Comparison of ENCODE assay signal across 14 cellular contexts in the genomic region with DNA sequence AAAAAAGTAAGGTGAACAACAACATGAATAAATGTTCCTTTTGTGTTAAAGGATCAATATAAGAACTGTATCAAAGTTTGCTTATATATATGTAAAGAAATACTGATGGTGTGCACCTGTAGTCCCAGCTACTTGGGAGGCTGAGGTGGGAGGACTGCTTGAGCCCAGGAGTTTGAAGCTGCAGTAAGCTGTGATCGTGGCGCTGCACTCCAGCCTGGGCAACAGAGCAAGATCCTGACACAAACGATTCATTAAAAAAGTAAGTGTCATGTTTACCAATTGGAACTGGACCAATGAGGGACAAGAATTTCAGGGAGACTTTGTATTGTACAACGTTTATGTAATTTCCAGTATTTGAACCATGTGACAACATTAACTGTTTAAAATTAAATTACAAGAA. TPM values are rescaled to one million over a fixed set of nuclear protein-coding genes. Genes with fewer than 3 reads are reported as not detected.
DNase-seq lines count a peak whose midpoint lies in the region; ATAC-seq and TF ChIP-seq lines count a peak whose summit lies in the region.
"Had no signal": no experiment of that assay in that cellular context is flagged by ENCODE, and none has a peak within 500 bp of the region (broad histone marks: within the 10 kb centered on the region; RNA-seq: fewer than 3 reads in every experiment).

No MANE protein-coding gene starts in this region.

- TF ChIP-seq CTCF in left ventricle myocardium inferior (IDR thresholded peaks at IDR 0.05; ENCODE audit: borderline replicate concordance) (no peak), upper lobe of right lung (IDR thresholded peaks at IDR 0.05) (no peak)

- DNase-seq in left ventricle myocardium inferior (no peak), left ventricle myocardium superior (no peak), immature natural killer cell (no peak), upper lobe of right lung (no peak), pons (ENCODE audit: low spot score) (no peak), germinal center (ENCODE audit: low spot score) (no peak)
- DNase-seq in activated CD4-positive, alpha-beta memory T cell treated with anti-CD3 and anti-CD28 coated beads for 36 hours, result no peak
- DNase-seq: glutamatergic neuron, H7, mesenchymal stem cell, SW 1271 had no signal

- H3K27ac ChIP-seq in left ventricle myocardium inferior (replicated peaks), result peak overlapping the region; percentile 96
- peak overlapping the region; percentile 93 for H3K27ac ChIP-seq in upper lobe of right lung
- H3K27ac ChIP-seq: epithelial cell of prostate had no signal

- H3K4me3 ChIP-seq in left ventricle myocardium inferior, result no peak overlapping the region
- H3K4me3 ChIP-seq in upper lobe of right lung, result no peak overlapping the region
- H3K4me3 ChIP-seq: right atrium auricular region had no signal

- H3K27me3 ChIP-seq in left ventricle myocardium inferior (ENCODE audit: low read depth), result no peaks in the 10 kb centered on the region
- no peaks in the 10 kb centered on the region for H3K27me3 ChIP-seq in upper lobe of right lung
- H3K27me3 ChIP-seq: right atrium auricular region had no signal

- H3K4me1 ChIP-seq in left ventricle myocardium inferior (peaks cover 46% of the 10 kb centered on the region), upper lobe of right lung (peaks cover 46% of the 10 kb centered on the region)

- H3K36me3 ChIP-seq in left ventricle myocardium inferior (no peaks in the 10 kb centered on the region), upper lobe of right lung (no peaks in the 10 kb centered on the region)
- H3K36me3 ChIP-seq: right atrium auricular region had no signal

- H3K9me3 ChIP-seq in left ventricle myocardium inferior (replicated peaks) (no peaks in the 10 kb centered on the region), upper lobe of right lung (no peaks in the 10 kb centered on the region)
- H3K9me3 ChIP-seq: right atrium auricular region had no signal

- ATAC-seq in left ventricle myocardium superior (no peak), upper lobe of right lung (no peak), GM21447 (IDR thresholded peaks at IDR 0.05; ENCODE audit: unreplicated experiment) (no peak)

- no peaks in the 10 kb centered on the region for H3K9me3 Mint-ChIP-seq in activated CD4-positive, alpha-beta memory T cell treated with anti-CD3 and anti-CD28 coated beads for 36 hours
- no peaks in the 10 kb centered on the region for H3K9me3 Mint-ChIP-seq in immature natural killer cell

- CTCF ChIA-PET in activated CD4-positive, alpha-beta memory T cell treated with anti-CD3 and anti-CD28 coated beads for 36 hours (lab: Charles Lee), result no interaction called here

- peaks cover 42% of the 10 kb centered on the region for H3K4me1 Mint-ChIP-seq in activated CD4-positive, alpha-beta memory T cell treated with anti-CD3 and anti-CD28 coated beads for 36 hours (ENCODE audit: low read depth)
- H3K4me1 Mint-ChIP-seq in immature natural killer cell, result peaks cover 52 to 56% of the 10 kb centered on the region in 2 donors

- H3K36me3 Mint-ChIP-seq in activated CD4-positive, alpha-beta memory T cell treated with anti-CD3 and anti-CD28 coated beads for 36 hours, result peaks cover 4% of the 10 kb centered on the region
- H3K36me3 Mint-ChIP-seq in immature natural killer cell, result no peaks in the 10 kb centered on the region

- peak overlapping the region; percentile 62 for H3K27ac Mint-ChIP-seq in activated CD4-positive, alpha-beta memory T cell treated with anti-CD3 and anti-CD28 coated beads for 36 hours
- H3K27ac Mint-ChIP-seq in immature natural killer cell, result peak overlapping the region; percentile 99 to 100 (median 100)

- intact Hi-C loops in left ventricle myocardium inferior (cut with micrococcal nuclease), result no loop called here
- intact Hi-C loops in left ventricle myocardium superior (cut with micrococcal nuclease), result no loop called here
- intact Hi-C loops in activated CD4-positive, alpha-beta memory T cell treated with anti-CD3 and anti-CD28 coated beads for 36 hours (cut with micrococcal nuclease), result no loop called here
- intact Hi-C loops in upper lobe of right lung (cut with DNase I), result no loop called here

- no peaks in the 10 kb centered on the region for H3K27me3 Mint-ChIP-seq in activated CD4-positive, alpha-beta memory T cell treated with anti-CD3 and anti-CD28 coated beads for 36 hours
- peaks cover 11 to 16% (median 14%) of the 10 kb centered on the region in 3 donors for H3K27me3 Mint-ChIP-seq in immature natural killer cell (ENCODE audit: low read depth in 3 of 3)

- POLR2A ChIA-PET in activated CD4-positive, alpha-beta memory T cell treated with anti-CD3 and anti-CD28 coated beads for 36 hours (lab: Charles Lee), result no interaction called here

- H3K4me3 Mint-ChIP-seq in activated CD4-positive, alpha-beta memory T cell treated with anti-CD3 and anti-CD28 coated beads for 36 hours, result no peak overlapping the region
- peak overlapping the region in 3 of 5 donors; percentile 53 to 91 (median 87) for H3K4me3 Mint-ChIP-seq in immature natural killer cell

RNA-seq across cellular contexts. Expression of a gene that starts 5.0 kb away (rescaled TPM):
- total RNA-seq in left ventricle myocardium inferior, result 35.9 TPM
- total RNA-seq in left ventricle myocardium superior, result 37.0 TPM
- 10 to 100 TPM; 49.1 to 50.5 TPM for total RNA-seq in activated CD4-positive, alpha-beta memory T cell treated with anti-CD3 and anti-CD28 coated beads for 36 hours
- polyA plus RNA-seq in immature natural killer cell, result 100 to 1,000 TPM in 2 of 3 donors, 10 to 100 TPM in 1; 92.6 to 140 (median 112) TPM
- 56.5 TPM for total RNA-seq in upper lobe of right lung

RNA-seq across cellular contexts. Expression of a gene that starts 24.8 kb away (rescaled TPM):
- 128 TPM for total RNA-seq in left ventricle myocardium inferior
- 146 TPM for total RNA-seq in left ventricle myocardium superior
- total RNA-seq in activated CD4-positive, alpha-beta memory T cell treated with anti-CD3 and anti-CD28 coated beads for 36 hours, result 100 to 1,000 TPM; 243 to 259 TPM
- polyA plus RNA-seq in immature natural killer cell, result 100 to 1,000 TPM; 120 to 203 (median 142) TPM
- 298 TPM for total RNA-seq in upper lobe of right lung
